ENCODE assay signal across 8 cellular contexts in genomic region chr3:120742198-120743080, GRCh38. TPM values are rescaled to one million over a fixed set of nuclear protein-coding genes. Genes with fewer than 3 reads are reported as not detected.
DNase-seq lines count a peak whose midpoint lies in the region; ATAC-seq, FAIRE-seq and TF ChIP-seq lines count a peak whose summit lies in the region.

TSS of gene GTF2E1 (plus strand) at chr3:120742744. CDS start at chr3:120750553, 7,809 bp downstream.
TSS of gene RABL3 (minus strand) at chr3:120742516. CDS start at chr3:120742507, 9 bp downstream.

- H3K4me3 ChIP-seq in trophoblast cell (ENCODE audit: low read depth, low read length) = peak within 1 kb of the TSS; percentile 91
- peak within 1 kb of the TSS; percentile 71 to 91 (median 83) for H3K4me3 ChIP-seq in transverse colon

- no peak for TF ChIP-seq CTCF in transverse colon (IDR thresholded peaks at IDR 0.05)

- POLR2A ChIA-PET in T-cell (lab: Charles Lee) = interaction anchor here (0.6 to 2.4 kb wide), 9 partner anchors 20 to 1447 kb away, joined by 3 to 13 read pairs (median 4); partner anchors contain the start of gene NDUFB4 (in 2 of the 2)

- in situ Hi-C loops in transverse colon (cut with MboI; ENCODE audit: low pct_ligation_motif_present in 1 of 4, low pct_unique_long_range_greater_than_20kb in 1 of 4, low sequenced_read_pairs in 3 of 4) = loop anchor here in 1 of 4 donors (25.0 kb wide), 1 partner anchor 155 kb away; the partner anchor contains the start of gene NDUFB4

- 0% methylated on average over 52 of the region's 52 CpGs for WGBS in adipose tissue, 3 donors
- WGBS in trophoblast cell (ENCODE audit: extremely low coverage, insufficient coverage, insufficient read length) = no CpG with 5 or more reads among the region's 52 CpGs
- 0 to 1% methylated on average over 6 to 52 of the region's 52 CpGs for WGBS in transverse colon (ENCODE audit: low coverage in 1 of 2), 2 donors

- H3K27ac ChIP-seq in adipose tissue (ENCODE audit: low read depth, low read length) (peak within 1 kb of the TSS; percentile 95), trophoblast cell (ENCODE audit: low read depth, low read length) (peak within 1 kb of the TSS; percentile 96), transverse colon (peak within 1 kb of the TSS; percentile 90 to 98 (median 94))

- intact Hi-C loops in cardiac septum (cut with DNase I) = loop anchor here (2.0 to 10.0 kb wide), 4 partner anchors 146 to 648 kb away; partner anchors contain the start of genes GSK3B and NDUFB4
- intact Hi-C loops in transverse colon (cut with DNase I; ENCODE audit: low total_unique reads) = no loop called here

- ATAC-seq in HG02840 (IDR thresholded peaks at IDR 0.05; ENCODE audit: low FRiP score, unreplicated experiment) (peak; percentile 100), T-cell (replicated peaks in 1 of 4) (peak; percentile 95 to 98 (median 98))

- H2BK5ac ChIP-seq in trophoblast cell (ENCODE audit: low read depth, low read length, poor library complexity) = peak within 1 kb of the TSS; percentile 97

- peak within 1 kb of the TSS; percentile 95 for H3K9ac ChIP-seq in trophoblast cell (ENCODE audit: low read length)

- no peaks in the 10 kb centered on the region for H3K27me3 ChIP-seq in trophoblast cell (ENCODE audit: insufficient read depth, low read length)
- H3K27me3 ChIP-seq in transverse colon = no peaks in the 10 kb centered on the region

- no peaks in the 10 kb centered on the region for H3K9me3 Mint-ChIP-seq in T-cell

- H3K79me2 ChIP-seq in trophoblast cell (ENCODE audit: control insufficient read depth, insufficient read depth, low read length, poor library complexity) = peaks cover 8% of the 10 kb centered on the region

- H3K9me3 ChIP-seq in trophoblast cell (ENCODE audit: insufficient read depth, low read depth, low read length) = peaks cover 6% of the 10 kb centered on the region
- peaks cover 2 to 4% of the 10 kb centered on the region in 2 donors for H3K9me3 ChIP-seq in transverse colon

- DNase-seq in GM12891 (ENCODE audit: insufficient read length, low spot score) = peak; percentile 80
- DNase-seq in NCI-H1436 treated with DMSO at 0.1 percent for 48 hours (lab: John Stamatoyannopoulos, UW) = peak; percentile 100
- DNase-seq in T-cell = peak; percentile 91 to 99 (median 97)
- peak; percentile 98 for DNase-seq in cardiac septum (ENCODE audit: low spot score)
- peak; percentile 99 to 100 for DNase-seq in trophoblast cell
- DNase-seq in transverse colon = peak; percentile 98

- H3K4me3 Mint-ChIP-seq in T-cell = peak within 1 kb of the TSS; percentile 87 to 95 (median 94)

- peak within 1 kb of the TSS; percentile 84 for H4K12ac ChIP-seq in trophoblast cell (ENCODE audit: low read depth, low read length)

- CTCF ChIA-PET in T-cell (lab: Charles Lee) = interaction anchor here in 1 of 2 donors (0.9 to 3.8 kb wide), 6 partner anchors 23 to 325 kb away, joined by 3 to 12 read pairs (median 8); partner anchors contain the start of gene NDUFB4

- H4K8ac ChIP-seq in trophoblast cell (ENCODE audit: low read depth, low read length) = peak within 1 kb of the TSS; percentile 99

- H3K36me3 ChIP-seq in trophoblast cell (ENCODE audit: control insufficient read depth in 1 of 2, insufficient read depth in 2 of 2, low read length in 2 of 2) (peaks cover 7 to 9% of the 10 kb centered on the region in 2 experiments), transverse colon (peaks cover 0 to 10% (median 5%) of the 10 kb centered on the region in 4 donors)

- peak; percentile 83 for TF ChIP-seq POLR2A in GM12891 (IDR thresholded peaks at IDR 0.05; ENCODE audit: low read depth, low read length)
- peak; percentile 86 for TF ChIP-seq POLR2A in transverse colon (IDR thresholded peaks at IDR 0.05)

- H3K27ac Mint-ChIP-seq in T-cell = peak within 1 kb of the TSS; percentile 93 to 98

- no peak within 1 kb of the TSS for H2BK12ac ChIP-seq in trophoblast cell (ENCODE audit: low read length)

- H3K4me1 ChIP-seq in trophoblast cell (ENCODE audit: control insufficient read depth in 1 of 2, insufficient read depth in 2 of 2, low read length in 2 of 2) (peaks cover 3 to 5% of the 10 kb centered on the region in 2 experiments), transverse colon (peaks cover 11 to 20% (median 17%) of the 10 kb centered on the region in 4 donors)

- H3K27me3 Mint-ChIP-seq in T-cell = no peaks in the 10 kb centered on the region

- peak within 1 kb of the TSS; percentile 81 for H3K18ac ChIP-seq in trophoblast cell (ENCODE audit: low read length)

- no peak for TF ChIP-seq EP300 in transverse colon (IDR thresholded peaks at IDR 0.05; ENCODE audit: low read depth)

- peaks cover 6% of the 10 kb centered on the region for H3K36me3 Mint-ChIP-seq in T-cell

- H3K4ac ChIP-seq in trophoblast cell (ENCODE audit: low read depth, low read length) = peak within 1 kb of the TSS; percentile 89

- peak within 1 kb of the TSS; percentile 82 for H3K4me2 ChIP-seq in trophoblast cell (ENCODE audit: low read length)

- H3K23ac ChIP-seq in trophoblast cell (ENCODE audit: low read length) = peak within 1 kb of the TSS; percentile 37

- peak; percentile 99 for FAIRE-seq in GM12891 (lab: Jason Lieb, UNC)

- H3K14ac ChIP-seq in trophoblast cell (ENCODE audit: low read length) = peak within 1 kb of the TSS; percentile 88

- H3K4me1 Mint-ChIP-seq in T-cell = peaks cover 37 to 49% (median 47%) of the 10 kb centered on the region in 3 donors

- H4K91ac ChIP-seq in trophoblast cell (ENCODE audit: low read depth, low read length) = peak within 1 kb of the TSS; percentile 92

- H2AFZ ChIP-seq in trophoblast cell (ENCODE audit: insufficient read depth, low read length, poor library complexity) = peak within 1 kb of the TSS; percentile 82

- H2AK5ac ChIP-seq in trophoblast cell (ENCODE audit: low read length) = peak within 1 kb of the TSS; percentile 38

- peaks cover 5% of the 10 kb centered on the region for H3K79me1 ChIP-seq in trophoblast cell (ENCODE audit: low read length)

- H2BK120ac ChIP-seq in trophoblast cell (ENCODE audit: insufficient read depth, low read length, poor library complexity) = peak within 1 kb of the TSS; percentile 82

TF ChIP-seq in GM12891, 5 proteins besides CTCF, POLR2A, EP300 and RAD21:
- TF ChIP-seq PAX5 (IDR thresholded peaks at IDR 0.05; ENCODE audit: insufficient read depth, low read length, severe bottlenecking) (no peak), SPI1 (IDR thresholded peaks at IDR 0.05; ENCODE audit: low read depth, low read length) (peak; percentile 25; the same call in 1 of the 2 replicates), POU2F2 (IDR thresholded peaks at IDR 0.05; ENCODE audit: low read depth, low read length) (peak; percentile 52; the same call in 1 of the 2 replicates), TAF1 (IDR thresholded peaks at IDR 0.05; ENCODE audit: low read depth, low read length) (peak; percentile 97), POLR2AphosphoS5 (IDR thresholded peaks at IDR 0.05; ENCODE audit: low read depth, low read length) (peak; percentile 91)
TF ChIP-seq in GM12891: peak in this region for 4.

RNA-seq across cellular contexts. Expression of gene GTF2E1, which starts in this region (rescaled TPM):
- polyA plus RNA-seq in GM12891 (2012; ENCODE audit: low read depth, missing spikeins) = 9.3 TPM
- total RNA-seq in T-cell (10 to 100 TPM; 13.3 to 28.5 (median 26.0) TPM), cardiac septum (13.2 TPM), transverse colon (10 to 100 TPM in 3 of 4 donors, 1 to 10 TPM in 1; 9.0 to 32.4 (median 14.5) TPM)
- polyA plus RNA-seq in adipose tissue = 1 to 10 TPM; 3.0 to 5.6 (median 3.1) TPM
- 34.9 and 35.9 TPM in 2 replicates for polyA plus RNA-seq in trophoblast cell (2013)

RNA-seq across cellular contexts. Expression of gene RABL3, which starts in this region (rescaled TPM):
- 17.2 TPM for polyA plus RNA-seq in GM12891 (2012; ENCODE audit: low read depth, missing spikeins)
- total RNA-seq in T-cell (10 to 100 TPM; 14.7 to 31.8 (median 25.0) TPM), cardiac septum (22.8 TPM), transverse colon (10 to 100 TPM in 3 of 4 donors, 1 to 10 TPM in 1; 8.2 to 23.7 (median 19.9) TPM)
- polyA plus RNA-seq in adipose tissue = 10 to 100 TPM in 2 of 3 donors, 1 to 10 TPM in 1; 6.3 to 13.4 (median 13.2) TPM
- 11.5 and 12.3 TPM in 2 replicates for polyA plus RNA-seq in trophoblast cell (2013)

Comparison
In these comparisons a context has a peak if more than half of its experiments do, and no peak if none do; other contexts are left out.
1. Peak in every context shown above with its lines: DNase-seq, ATAC-seq, H3K4me3 ChIP-seq and H3K27ac ChIP-seq.